17 cellular contexts compared by ENCODE assay signal in the genomic region with DNA sequence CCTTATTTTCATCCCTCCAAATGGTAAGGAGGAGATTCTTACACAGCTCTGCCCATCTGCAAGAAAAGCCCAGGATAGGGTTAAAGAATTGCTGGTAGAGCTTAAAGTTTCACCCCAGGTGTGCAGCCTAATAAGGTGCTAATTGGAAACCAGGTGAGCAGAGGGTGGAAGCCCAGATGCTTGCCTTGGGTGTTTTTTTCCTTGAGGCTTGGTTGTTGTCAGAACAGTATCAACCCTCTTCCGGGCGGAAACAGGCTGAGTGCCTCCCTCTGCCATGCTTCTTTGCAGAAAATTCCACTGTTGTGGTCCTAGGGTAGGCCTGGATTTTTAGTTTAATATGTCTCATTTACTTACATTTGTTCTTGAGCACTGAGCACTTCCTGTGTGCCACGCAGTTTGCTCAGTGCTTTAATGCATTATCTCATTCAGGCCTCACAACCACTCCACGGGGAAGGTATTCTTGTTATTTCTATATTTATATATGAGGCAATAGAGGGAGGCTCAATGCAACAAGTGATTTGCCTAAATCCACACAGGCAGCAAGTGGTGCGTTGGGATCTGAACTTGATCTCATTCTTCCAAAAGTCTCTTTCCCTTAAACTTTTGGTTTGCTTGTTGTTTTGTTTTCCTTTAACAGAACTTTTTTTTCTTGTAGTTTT.
DNase-seq lines count a peak whose midpoint lies in the region; ATAC-seq and TF ChIP-seq lines count a peak whose summit lies in the region.
"Had no signal": no experiment of that assay in that cellular context is flagged by ENCODE, and none has a peak within 500 bp of the region (broad histone marks: within the 10 kb centered on the region; RNA-seq: fewer than 3 reads in every experiment).

No MANE protein-coding gene starts in this region.

- H2BK20ac ChIP-seq in IMR-90 (ENCODE audit: low read depth, low read length) = 0 out of 2 replicates have a peak overlapping the region, but pooled peaks have one; percentile 26

- no peak overlapping the region; the same call in 1 of the 2 replicates for H3K9ac ChIP-seq in IMR-90 (ENCODE audit: low read depth, low read length)

- no peak for TF ChIP-seq RAD21 in IMR-90 (IDR thresholded peaks at IDR 0.05; ENCODE audit: low read length)

- H3K14ac ChIP-seq in IMR-90 (replicated peaks; ENCODE audit: low read depth, low read length) = 0 out of 2 replicates have a peak overlapping the region, but pooled peaks have one; percentile 12

- H3K4me3 ChIP-seq in IMR-90 (ENCODE audit: insufficient read depth, low read depth, low read length) (no peak overlapping the region), choroid plexus epithelial cell (ENCODE audit: low read depth, low read length) (no peak overlapping the region), sigmoid colon (no peak overlapping the region)
- H3K4me3 ChIP-seq: right lobe of liver had no signal

- peak overlapping the region; percentile 39; the same call in 1 of the 2 replicates for H4K91ac ChIP-seq in IMR-90 (ENCODE audit: insufficient read depth, low read depth, low read length)

- POLR2A ChIA-PET in IMR-90 (lab: Charles Lee; ENCODE audit: unreplicated experiment) = no interaction called here

- no peak overlapping the region for H2AK9ac ChIP-seq in IMR-90 (replicated peaks; ENCODE audit: low read depth, low read length, poor library complexity)

- H4K8ac ChIP-seq in IMR-90 (ENCODE audit: low read depth in 2 of 2, low read length in 2 of 2) = peak overlapping the region in 1 of 2 experiments; percentile 58; a peak in 1 of 4 replicates

- TF ChIP-seq POLR2A in IMR-90 (IDR thresholded peaks at IDR 0.05; ENCODE audit: low read depth, low read length) (no peak), sigmoid colon (IDR thresholded peaks at IDR 0.05) (no peak)

- CTCF ChIA-PET in IMR-90 (lab: Yijun Ruan, JAX) = no interaction called here

- peak overlapping the region; percentile 29; the same call in 1 of the 2 replicates for H3K4ac ChIP-seq in IMR-90 (ENCODE audit: low read depth, low read length)

- no peak for TF ChIP-seq EP300 in sigmoid colon (IDR thresholded peaks at IDR 0.05)

- H3K79me1 ChIP-seq in IMR-90 (ENCODE audit: low read depth in 1 of 2, low read length in 2 of 2) = no peaks in the 10 kb centered on the region

- peaks cover 11% of the 10 kb centered on the region for H3K4me1 ChIP-seq in IMR-90 (ENCODE audit: control insufficient read depth, insufficient read depth, low read length)
- H3K4me1 ChIP-seq in sigmoid colon = peaks cover 0 to 36% (median 30%) of the 10 kb centered on the region in 4 donors
- H3K4me1 ChIP-seq: right lobe of liver had no signal

- H3K27me3 ChIP-seq in IMR-90 (ENCODE audit: control insufficient read depth, insufficient read depth, low read length) (no peaks in the 10 kb centered on the region), sigmoid colon (no peaks in the 10 kb centered on the region)
- H3K27me3 ChIP-seq: right lobe of liver had no signal

- ATAC-seq in IMR-90 (ENCODE audit: low read depth) (peak; percentile 82), HG03565 (IDR thresholded peaks at IDR 0.05; ENCODE audit: unreplicated experiment) (no peak)
- ATAC-seq: activated CD8-positive, alpha-beta T cell treated with anti-CD3 and anti-CD28 coated beads, Interleukin-2, amount 10 ng/mL, durations not matched to agents 7 days and 5 days; activated T-cell treated with anti-CD3 and anti-CD28 coated beads, Interleukin-2, amount 50 U/mL, for 4 hours; right lobe of liver had no signal

- in situ Hi-C loops in IMR-90 (cut with MboI; ENCODE audit: low sequenced_read_pairs) = no loop called here

- H3K56ac ChIP-seq in IMR-90 (ENCODE audit: extremely low read depth, insufficient read depth, low read length) = no peak overlapping the region

- no TSS peak for BruUV-seq in IMR-90 (replicated peaks; lab: Mats Ljungman, UMichigan)

- no peak for TF ChIP-seq CTCF in IMR-90 (conservative IDR thresholded peaks at IDR 0.05; ENCODE audit: low read depth, low read length)
- TF ChIP-seq CTCF in choroid plexus epithelial cell (conservative IDR thresholded peaks at IDR 0.05; ENCODE audit: low read depth, low read length) = no peak
- TF ChIP-seq CTCF in sigmoid colon (IDR thresholded peaks at IDR 0.05) = no peak

- peak overlapping the region; percentile 33 for H4K5ac ChIP-seq in IMR-90 (ENCODE audit: low read depth, low read length)

- H3K9me3 ChIP-seq in IMR-90 (ENCODE audit: control insufficient read depth, insufficient read depth, low read length) = no peaks in the 10 kb centered on the region
- no peaks in the 10 kb centered on the region for H3K9me3 ChIP-seq in sigmoid colon
- H3K9me3 ChIP-seq: right lobe of liver had no signal

- no peak overlapping the region for H2BK15ac ChIP-seq in IMR-90 (ENCODE audit: low read depth, low read length)

- H2BK120ac ChIP-seq in IMR-90 (ENCODE audit: low read depth, low read length) = peak overlapping the region; percentile 53; the same call in 1 of the 2 replicates

- intact Hi-C loops in IMR-90 (cut with micrococcal nuclease) = no loop called here
- intact Hi-C loops in sigmoid colon (cut with DNase I) = loop anchor here (5.0 to 10.0 kb wide), 4 partner anchors 58 to 201 kb away; a partner anchor contains a TSS

- no peak overlapping the region for H2BK5ac ChIP-seq in IMR-90 (ENCODE audit: low read depth, low read length, poor library complexity, severe bottlenecking)

- H3K4me2 ChIP-seq in IMR-90 (ENCODE audit: low read depth, low read length) = no peak overlapping the region

- dilution Hi-C loops in IMR-90 (cut with HindIII; ENCODE audit: low sequenced_read_pairs, unreplicated experiment) = no loop called here

- H3K36me3 ChIP-seq in IMR-90 (ENCODE audit: control insufficient read depth, insufficient read depth, low read length) = no peaks in the 10 kb centered on the region
- no peaks in the 10 kb centered on the region for H3K36me3 ChIP-seq in sigmoid colon
- H3K36me3 ChIP-seq: right lobe of liver had no signal

- peak; percentile 15 for DNase-seq in NCI-H748 (lab: John Stamatoyannopoulos, UW; ENCODE audit: unreplicated experiment)
- DNase-seq in NCI-H748 treated with DMSO at 0.1 percent for 48 hours (lab: John Stamatoyannopoulos, UW) = no peak
- peak; percentile 81 for DNase-seq in IMR-90
- DNase-seq in choroid plexus epithelial cell (ENCODE audit: low read depth) = peak; percentile 71
- DNase-seq in sigmoid colon = no peak
- no peak for DNase-seq in NCI-H1930 (lab: John Stamatoyannopoulos, UW)
- no peak for DNase-seq in AG08396 (ENCODE audit: low spot score)
- DNase-seq: ACHN; activated B cell treated with CpG ODN at 0.5 μM for 24 hours; activated CD8-positive, alpha-beta T cell treated with anti-CD3 and anti-CD28 coated beads, Interleukin-2, amount 10 ng/mL, durations not matched to agents 7 days and 5 days; activated T-cell treated with anti-CD3 and anti-CD28 coated beads, Interleukin-2, amount 50 U/mL, for 4 hours; HCEC 1CT; NCI-H1436 treated with DMSO at 0.1 percent for 48 hours; NCI-H446; OCI-M1; right lobe of liver had no signal

- peaks cover 7% of the 10 kb centered on the region; the same call in 1 of the 2 replicates for H3K9me1 ChIP-seq in IMR-90 (ENCODE audit: insufficient read depth, low read length)

- H3K27ac ChIP-seq in IMR-90 (ENCODE audit: insufficient read depth, low read length) (peak overlapping the region; percentile 38; the same call in 1 of the 2 replicates), sigmoid colon (peak overlapping the region in 3 of 4 donors; percentile 53 to 74 (median 72))
- H3K27ac ChIP-seq: right lobe of liver had no signal

- no peak overlapping the region for H2AFZ ChIP-seq in IMR-90 (replicated peaks; ENCODE audit: low read length, poor library complexity)

- no peak overlapping the region for H3K23ac ChIP-seq in IMR-90 (ENCODE audit: low read depth, low read length)

- no peaks in the 10 kb centered on the region for H4K20me1 ChIP-seq in IMR-90 (ENCODE audit: insufficient read depth, low read length)

- no peak overlapping the region for H2AK5ac ChIP-seq in IMR-90 (ENCODE audit: low read depth, low read length)

- peak overlapping the region; percentile 26; the same call in 1 of the 2 replicates for H3K18ac ChIP-seq in IMR-90 (ENCODE audit: low read depth, low read length)

- WGBS in IMR-90 (ENCODE audit: extremely low coverage in 2 of 2, insufficient read length in 1 of 2), 2 experiments = no CpG with 5 or more reads among the region's 5 CpGs
- 73 to 82% methylated on average over 5 of the region's 5 CpGs for WGBS in sigmoid colon, 2 donors

TF ChIP-seq in IMR-90, 13 proteins besides CTCF, POLR2A, EP300 and RAD21:
- TF ChIP-seq CEBPB (IDR thresholded peaks at IDR 0.05; ENCODE audit: low read depth, low read length) (peak; percentile 83), FOS (IDR thresholded peaks at IDR 0.05; ENCODE audit: low read depth, low read length) (no peak), MXI1 (IDR thresholded peaks at IDR 0.05; ENCODE audit: borderline replicate concordance, low read depth, low read length) (no peak)
TF ChIP-seq in IMR-90: peak in this region for 1.

Comparison
In these comparisons a context has a peak if more than half of its experiments do, and no peak if none do; other contexts are left out.
1. DNase-seq: peak in NCI-H748 (single experiment), IMR-90 (single experiment) and choroid plexus epithelial cell (single experiment); none in NCI-H748 treated with DMSO at 0.1 percent for 48 hours (single experiment), sigmoid colon (single experiment), NCI-H1930 (0 of 2) and AG08396 (single experiment).